In the genomic region with DNA sequence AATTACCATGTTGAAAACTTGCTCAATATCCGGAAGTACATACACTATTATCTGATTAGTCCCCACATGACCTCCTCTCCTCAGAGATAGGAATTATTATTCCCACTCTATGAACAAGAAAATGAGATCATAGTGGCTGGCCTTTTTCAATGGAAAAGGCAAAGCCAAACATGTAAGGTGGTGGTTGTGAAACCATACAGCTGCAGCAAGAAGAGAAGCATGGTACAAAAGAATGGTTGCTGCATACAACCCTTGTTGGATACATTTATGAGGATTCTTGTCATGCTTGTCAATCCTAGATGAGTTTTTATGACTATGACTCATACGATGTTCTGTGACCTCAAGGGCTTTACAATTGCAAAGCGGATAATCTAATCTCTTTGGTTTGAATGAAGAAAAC, we compare ENCODE assay signal across 14 cellular contexts.
DNase-seq lines count a peak whose midpoint lies in the region; ATAC-seq and TF ChIP-seq lines count a peak whose summit lies in the region.
"Had no signal": no experiment of that assay in that cellular context is flagged by ENCODE, and none has a peak within 500 bp of the region (broad histone marks: within the 10 kb centered on the region; RNA-seq: fewer than 3 reads in every experiment).

No MANE protein-coding gene starts in this region.

- no peaks in the 10 kb centered on the region for H3K27me3 ChIP-seq in ascending aorta
- H3K27me3 ChIP-seq: dorsolateral prefrontal cortex, gastroesophageal sphincter had no signal

- H3K9me3 ChIP-seq in ascending aorta, result no peaks in the 10 kb centered on the region
- H3K9me3 ChIP-seq: gastroesophageal sphincter had no signal

- H3K4me3 ChIP-seq in ascending aorta, result no peak overlapping the region
- H3K4me3 ChIP-seq: dorsolateral prefrontal cortex, gastroesophageal sphincter had no signal

- H3K27ac ChIP-seq in ascending aorta, result no peak overlapping the region
- H3K27ac ChIP-seq: dorsolateral prefrontal cortex, gastroesophageal sphincter had no signal

- ATAC-seq in Right ventricle myocardium inferior, result peak; percentile 62
- no peak for ATAC-seq in left cardiac atrium
- ATAC-seq in HG02588 (IDR thresholded peaks at IDR 0.05; ENCODE audit: unreplicated experiment), result no peak
- ATAC-seq: activated CD8-positive, alpha-beta T cell treated with anti-CD3 and anti-CD28 coated beads for 36 hours; gastroesophageal sphincter; stimulated activated naive CD8-positive, alpha-beta T cell treated with anti-CD3 and anti-CD28 coated beads, Interleukin-15, Interleukin-2, amounts not matched to agents 100 U/mL and 50 U/mL, for 24 hours had no signal

- TF ChIP-seq CTCF in ascending aorta (IDR thresholded peaks at IDR 0.05), result no peak

- intact Hi-C loops in Right ventricle myocardium inferior (cut with DNase I) (loop anchor here (10.0 kb wide), 1 partner anchor 510 kb away; the partner anchor contains the start of gene PLPP3), left cardiac atrium (cut with DNase I) (no loop called here), ascending aorta (cut with DNase I) (no loop called here)

- no peak for DNase-seq in Right ventricle myocardium inferior (ENCODE audit: missing footprints)
- no peak for DNase-seq in left cardiac atrium
- DNase-seq in NCI-H226, result peak; percentile 59
- peak; percentile 14 for DNase-seq in fibroblast of gingiva (ENCODE audit: low read depth)
- DNase-seq in renal cortical epithelial cell (ENCODE audit: low read depth), result peak; percentile 18
- no peak for DNase-seq in cerebellar nuclear complex (lab: John Stamatoyannopoulos, UW)
- DNase-seq in ascending aorta (ENCODE audit: low spot score in 2 of 2), result no peak
- DNase-seq: activated CD8-positive, alpha-beta T cell treated with anti-CD3 and anti-CD28 coated beads for 36 hours; dorsolateral prefrontal cortex; H9; NCI-H2081; stimulated activated naive CD8-positive, alpha-beta T cell treated with anti-CD3 and anti-CD28 coated beads, Interleukin-15, Interleukin-2, amounts not matched to agents 100 U/mL and 50 U/mL, for 24 hours had no signal

- H3K36me3 ChIP-seq in ascending aorta, result no peaks in the 10 kb centered on the region
- H3K36me3 ChIP-seq: gastroesophageal sphincter had no signal

- peaks cover 10 to 28% of the 10 kb centered on the region in 2 donors for H3K4me1 ChIP-seq in ascending aorta
- H3K4me1 ChIP-seq: gastroesophageal sphincter had no signal

Comparison
In these comparisons a context has a peak if more than half of its experiments do, and no peak if none do; other contexts are left out.
1. DNase-seq: peak in NCI-H226 (single experiment), fibroblast of gingiva (single experiment) and renal cortical epithelial cell (single experiment); none in Right ventricle myocardium inferior (single experiment), left cardiac atrium (single experiment), cerebellar nuclear complex (0 of 2) and ascending aorta (0 of 2).